1 cellular context compared by ENCODE assay signal in genomic region chr9:96317335-96317980, GRCh38.
TF ChIP-seq lines count a peak whose summit lies in the region.

No MANE protein-coding gene starts in this region.

TF ChIP-seq in H1, 55 proteins besides CTCF, POLR2A, EP300 and RAD21 (continued from another document):
- no peak for TF ChIP-seq E2F6 (IDR thresholded peaks at IDR 0.05)
- TF ChIP-seq SIN3A (conservative IDR thresholded peaks at IDR 0.05 in 1 of 2, IDR thresholded peaks at IDR 0.05 in 1 of 2; ENCODE audit: low read depth in 1 of 2, low read length in 2 of 2): no peak
- no peak for TF ChIP-seq SIX5 (IDR thresholded peaks at IDR 0.05; ENCODE audit: low read depth, low read length)
